In genomic region chr10:119518936-119519335, GRCh38 we compare ENCODE assay signal across 19 cellular contexts. TPM values are rescaled to one million over a fixed set of nuclear protein-coding genes. Genes with fewer than 3 reads are reported as not detected.
A peak's percentile ranks its signal among the peaks of the same experiment; 100 is the strongest.
DNase-seq lines count a peak whose midpoint lies in the region; ATAC-seq and TF ChIP-seq lines count a peak whose summit lies in the region.
"Had no signal": no experiment of that assay in that cellular context is flagged by ENCODE, and none has a peak within 500 bp of the region (broad histone marks: within the 10 kb centered on the region; RNA-seq: fewer than 3 reads in every experiment).

No MANE protein-coding gene starts in this region.

- no peak overlapping the region; a peak in 1 of 4 replicates for H4K8ac ChIP-seq in IMR-90 (ENCODE audit: low read depth in 2 of 2, low read length in 2 of 2)

- H3K4me3 ChIP-seq in IMR-90 (ENCODE audit: insufficient read depth, low read depth, low read length), result no peak overlapping the region
- no peak overlapping the region for H3K4me3 ChIP-seq in vagina
- H3K4me3 ChIP-seq: A549, Peyer's patch, psoas muscle, thoracic aorta had no signal

- H4K91ac ChIP-seq in IMR-90 (ENCODE audit: insufficient read depth, low read depth, low read length), result 0 out of 2 replicates have a peak overlapping the region, but pooled peaks have one; percentile 35

- no peak overlapping the region for H2BK15ac ChIP-seq in IMR-90 (ENCODE audit: low read depth, low read length)

- H3K14ac ChIP-seq in IMR-90 (replicated peaks; ENCODE audit: low read depth, low read length), result no peak overlapping the region

- peak overlapping the region; percentile 62 for H3K4ac ChIP-seq in IMR-90 (ENCODE audit: low read depth, low read length)

- ATAC-seq in IMR-90 (ENCODE audit: low read depth), result no peak
- ATAC-seq in activated naive CD8-positive, alpha-beta T cell treated with anti-CD3 and anti-CD28 coated beads, Interleukin-2, amount 50 U/mL, for 24 hours, result no peak
- ATAC-seq in left ventricle myocardium superior, result no peak
- ATAC-seq: A549, psoas muscle, SK-N-SH treated with all-trans-retinoic acid at 6 μM for 48 hours had no signal

- H3K9ac ChIP-seq in IMR-90 (ENCODE audit: low read depth, low read length), result no peak overlapping the region

- TF ChIP-seq CTCF in IMR-90 (conservative IDR thresholded peaks at IDR 0.05; ENCODE audit: low read depth, low read length), result no peak
- no peak for TF ChIP-seq CTCF in osteocyte (IDR thresholded peaks at IDR 0.05)
- TF ChIP-seq CTCF in vagina (IDR thresholded peaks at IDR 0.05), result no peak

- DNase-seq in activated CD4-positive, alpha-beta T cell treated with anti-CD3 and anti-CD28 coated beads, Interleukin-2, amount 10 ng/mL, durations not matched to agents 7 days and 5 days, result no peak
- no peak for DNase-seq in activated CD4-positive, alpha-beta T cell treated with anti-CD3 and anti-CD28 coated beads, Interleukin-2, amount 50 U/mL, for 4 hours
- no peak for DNase-seq in IMR-90
- DNase-seq in activated naive CD8-positive, alpha-beta T cell treated with anti-CD3 and anti-CD28 coated beads, Interleukin-2, amount 50 U/mL, for 24 hours, result no peak
- DNase-seq in osteocyte (ENCODE audit: extremely low spot score, unreplicated experiment), result no peak
- DNase-seq in left ventricle myocardium superior, result no peak
- no peak for DNase-seq in vagina (ENCODE audit: extremely low spot score in 2 of 2)
- DNase-seq in NCI-H1048 (lab: John Stamatoyannopoulos, UW), result no peak
- DNase-seq: brain microvascular endothelial cell; GF-D8; hippocampal formation; NCI-H187; NCI-H524 treated with DMSO at 0.1 percent for 48 hours; psoas muscle; stimulated activated CD4-positive, alpha-beta T cell treated with anti-CD3 and anti-CD28 coated beads, Interleukin-15, amount 100 ng/mL, for 24 hours had no signal

- H2BK5ac ChIP-seq in IMR-90 (ENCODE audit: low read depth, low read length, poor library complexity, severe bottlenecking), result no peak overlapping the region

- TF ChIP-seq POLR2A in IMR-90 (IDR thresholded peaks at IDR 0.05; ENCODE audit: low read depth, low read length), result no peak
- TF ChIP-seq POLR2A in vagina (IDR thresholded peaks at IDR 0.05), result no peak

- intact Hi-C loops in IMR-90 (cut with micrococcal nuclease) (no loop called here), left ventricle myocardium superior (cut with micrococcal nuclease) (no loop called here), vagina (cut with DNase I) (no loop called here)

- peak overlapping the region; percentile 33; the same call in 1 of the 2 replicates for H2BK20ac ChIP-seq in IMR-90 (ENCODE audit: low read depth, low read length)

- BruUV-seq in IMR-90 (replicated peaks; lab: Mats Ljungman, UMichigan), result no TSS peak

- H3K9me1 ChIP-seq in IMR-90 (ENCODE audit: insufficient read depth, low read length), result peaks cover 38% of the 10 kb centered on the region

- H3K27ac ChIP-seq in IMR-90 (ENCODE audit: insufficient read depth, low read length), result no peak overlapping the region
- no peak overlapping the region for H3K27ac ChIP-seq in vagina
- H3K27ac ChIP-seq: A549, psoas muscle, thoracic aorta had no signal

- H3K4me3 Mint-ChIP-seq in activated CD4-positive, alpha-beta T cell treated with anti-CD3 and anti-CD28 coated beads, Interleukin-2, amount 10 ng/mL, durations not matched to agents 7 days and 5 days, result peak overlapping the region; percentile 22
- H3K4me3 Mint-ChIP-seq in activated naive CD8-positive, alpha-beta T cell treated with anti-CD3 and anti-CD28 coated beads, Interleukin-2, amount 50 U/mL, for 24 hours, result peak overlapping the region; percentile 48
- no peak overlapping the region for H3K4me3 Mint-ChIP-seq in osteocyte (ENCODE audit: unreplicated experiment)

- POLR2A ChIA-PET in activated CD4-positive, alpha-beta T cell treated with anti-CD3 and anti-CD28 coated beads, Interleukin-2, amount 10 ng/mL, durations not matched to agents 7 days and 5 days (lab: Charles Lee), result no interaction called here
- POLR2A ChIA-PET in IMR-90 (lab: Charles Lee; ENCODE audit: unreplicated experiment), result interaction anchor here (0.6 kb wide), 1 partner anchor 276 kb away, joined by 3 read pairs; no protein-coding TSS in a partner anchor

- no peak for TF ChIP-seq RAD21 in IMR-90 (IDR thresholded peaks at IDR 0.05; ENCODE audit: low read length)

- peaks cover 17 to 72% of the 10 kb centered on the region in 2 experiments for H3K79me1 ChIP-seq in IMR-90 (ENCODE audit: low read depth in 1 of 2, low read length in 2 of 2)

- H3K36me3 ChIP-seq in IMR-90 (ENCODE audit: control insufficient read depth, insufficient read depth, low read length), result peaks cover 61% of the 10 kb centered on the region
- no peaks in the 10 kb centered on the region for H3K36me3 ChIP-seq in vagina

- CTCF ChIA-PET in activated CD4-positive, alpha-beta T cell treated with anti-CD3 and anti-CD28 coated beads, Interleukin-2, amount 10 ng/mL, durations not matched to agents 7 days and 5 days (lab: Charles Lee), result interaction anchor here (0.6 to 2.7 kb wide), 4 partner anchors 24 to 464 kb away, joined by 3 to 8 read pairs (median 4); partner anchors contain the start of gene RGS10
- CTCF ChIA-PET in IMR-90 (lab: Yijun Ruan, JAX), result interaction anchor here (0.8 kb wide), 1 partner anchor 84 kb away, joined by 3 read pairs; no protein-coding TSS in a partner anchor

- peaks cover 19% of the 10 kb centered on the region for H3K4me1 ChIP-seq in IMR-90 (ENCODE audit: control insufficient read depth, insufficient read depth, low read length)
- H3K4me1 ChIP-seq in vagina, result peaks cover 6% of the 10 kb centered on the region

- H3K9me3 Mint-ChIP-seq in activated CD4-positive, alpha-beta T cell treated with anti-CD3 and anti-CD28 coated beads, Interleukin-2, amount 10 ng/mL, durations not matched to agents 7 days and 5 days, result no peaks in the 10 kb centered on the region
- no peaks in the 10 kb centered on the region for H3K9me3 Mint-ChIP-seq in activated naive CD8-positive, alpha-beta T cell treated with anti-CD3 and anti-CD28 coated beads, Interleukin-2, amount 50 U/mL, for 24 hours
- no peaks in the 10 kb centered on the region for H3K9me3 Mint-ChIP-seq in osteocyte (ENCODE audit: unreplicated experiment)

- in situ Hi-C loops in IMR-90 (cut with MboI; ENCODE audit: low sequenced_read_pairs), result no loop called here

- no peak overlapping the region for H4K5ac ChIP-seq in IMR-90 (ENCODE audit: low read depth, low read length)

- H2AFZ ChIP-seq in IMR-90 (replicated peaks; ENCODE audit: low read length, poor library complexity), result no peak overlapping the region

- peak overlapping the region; percentile 70; the same call in 1 of the 2 replicates for H2AK5ac ChIP-seq in IMR-90 (ENCODE audit: low read depth, low read length)

- no peaks in the 10 kb centered on the region for H3K27me3 Mint-ChIP-seq in activated CD4-positive, alpha-beta T cell treated with anti-CD3 and anti-CD28 coated beads, Interleukin-2, amount 10 ng/mL, durations not matched to agents 7 days and 5 days
- no peaks in the 10 kb centered on the region for H3K27me3 Mint-ChIP-seq in activated naive CD8-positive, alpha-beta T cell treated with anti-CD3 and anti-CD28 coated beads, Interleukin-2, amount 50 U/mL, for 24 hours
- H3K27me3 Mint-ChIP-seq in osteocyte (ENCODE audit: unreplicated experiment), result no peaks in the 10 kb centered on the region

- H3K27me3 ChIP-seq in IMR-90 (ENCODE audit: control insufficient read depth, insufficient read depth, low read length), result no peaks in the 10 kb centered on the region
- no peaks in the 10 kb centered on the region for H3K27me3 ChIP-seq in vagina
- H3K27me3 ChIP-seq: brain microvascular endothelial cell, Peyer's patch had no signal

- no peak overlapping the region for H3K4me2 ChIP-seq in IMR-90 (ENCODE audit: low read depth, low read length)
- H3K4me2 ChIP-seq: A549 had no signal

- H2AK9ac ChIP-seq in IMR-90 (replicated peaks; ENCODE audit: low read depth, low read length, poor library complexity), result peak overlapping the region; percentile 38

- peak overlapping the region; percentile 36 for H2BK120ac ChIP-seq in IMR-90 (ENCODE audit: low read depth, low read length)

- no peak overlapping the region for H3K23ac ChIP-seq in IMR-90 (ENCODE audit: low read depth, low read length)

- H3K9me3 ChIP-seq in IMR-90 (ENCODE audit: control insufficient read depth, insufficient read depth, low read length) (no peaks in the 10 kb centered on the region), vagina (no peaks in the 10 kb centered on the region)
- H3K9me3 ChIP-seq: A549, Peyer's patch, psoas muscle, thoracic aorta had no signal

- peaks cover 67% of the 10 kb centered on the region for H3K36me3 Mint-ChIP-seq in activated CD4-positive, alpha-beta T cell treated with anti-CD3 and anti-CD28 coated beads, Interleukin-2, amount 10 ng/mL, durations not matched to agents 7 days and 5 days (ENCODE audit: low read depth)
- H3K36me3 Mint-ChIP-seq in activated naive CD8-positive, alpha-beta T cell treated with anti-CD3 and anti-CD28 coated beads, Interleukin-2, amount 50 U/mL, for 24 hours (ENCODE audit: low read depth), result peaks cover 58% of the 10 kb centered on the region
- no peaks in the 10 kb centered on the region for H3K36me3 Mint-ChIP-seq in osteocyte (ENCODE audit: unreplicated experiment)

- H3K56ac ChIP-seq in IMR-90 (ENCODE audit: extremely low read depth, insufficient read depth, low read length), result no peak overlapping the region

- WGBS in IMR-90 (ENCODE audit: extremely low coverage in 2 of 2, insufficient read length in 1 of 2), 2 experiments, result 90% methylated on average over 10 of the region's 10 CpGs; no CpG with 5 or more reads in 1 of the 2 experiments

- dilution Hi-C loops in IMR-90 (cut with HindIII; ENCODE audit: low sequenced_read_pairs, unreplicated experiment), result no loop called here

- no peaks in the 10 kb centered on the region for H4K20me1 ChIP-seq in IMR-90 (ENCODE audit: insufficient read depth, low read length)

- no peak overlapping the region for H3K18ac ChIP-seq in IMR-90 (ENCODE audit: low read depth, low read length)

- H3K27ac Mint-ChIP-seq in activated CD4-positive, alpha-beta T cell treated with anti-CD3 and anti-CD28 coated beads, Interleukin-2, amount 10 ng/mL, durations not matched to agents 7 days and 5 days, result peak overlapping the region; percentile 88
- H3K27ac Mint-ChIP-seq in activated naive CD8-positive, alpha-beta T cell treated with anti-CD3 and anti-CD28 coated beads, Interleukin-2, amount 50 U/mL, for 24 hours, result peak overlapping the region; percentile 95
- peak overlapping the region; percentile 63 for H3K27ac Mint-ChIP-seq in osteocyte (ENCODE audit: unreplicated experiment)

- H3K4me1 Mint-ChIP-seq in activated CD4-positive, alpha-beta T cell treated with anti-CD3 and anti-CD28 coated beads, Interleukin-2, amount 10 ng/mL, durations not matched to agents 7 days and 5 days, result peaks cover 70% of the 10 kb centered on the region
- peaks cover 83% of the 10 kb centered on the region for H3K4me1 Mint-ChIP-seq in activated naive CD8-positive, alpha-beta T cell treated with anti-CD3 and anti-CD28 coated beads, Interleukin-2, amount 50 U/mL, for 24 hours
- H3K4me1 Mint-ChIP-seq in osteocyte (ENCODE audit: unreplicated experiment), result peaks cover 35% of the 10 kb centered on the region

RNA-seq across cellular contexts. Expression of gene RGS10, which starts 23.6 kb away (rescaled TPM):
- 100 to 1,000 TPM; 151 to 172 TPM for total RNA-seq in activated CD4-positive, alpha-beta T cell treated with anti-CD3 and anti-CD28 coated beads, Interleukin-2, amount 10 ng/mL, durations not matched to agents 7 days and 5 days
- total RNA-seq in IMR-90 (2012; rRNA removed) (35.3 and 55.5 TPM in 2 replicates), osteocyte (19.0 and 23.3 TPM in 2 replicates), left ventricle myocardium superior (7.0 TPM), vagina (63.6 TPM)
- 77.0 and 89.7 TPM in 2 replicates for polyA plus RNA-seq in IMR-90 (2012; rRNA removed)
- 29.0 and 54.5 TPM in 2 replicates for polyA plus RNA-seq in IMR-90 (2012; cell fraction: cytosol; rRNA removed)
- 9.4 and 39.2 TPM in 2 replicates for polyA plus RNA-seq in IMR-90 (2012; cell fraction: nucleus; rRNA removed; ENCODE audit: low replicate concordance)
